In genomic region chr2:219497495-219498279, GRCh38 we compare ENCODE assay signal across 8 cellular contexts. TPM values are rescaled to one million over a fixed set of nuclear protein-coding genes. Genes with fewer than 3 reads are reported as not detected.
DNase-seq lines count a peak whose midpoint lies in the region; ATAC-seq and TF ChIP-seq lines count a peak whose summit lies in the region.

No MANE protein-coding gene starts in this region.

- TF ChIP-seq CTCF in progenitor cell of endocrine pancreas (IDR thresholded peaks at IDR 0.05; ENCODE audit: unreplicated experiment), result no peak

- H3K36me3 Mint-ChIP-seq in progenitor cell of endocrine pancreas (ENCODE audit: insufficient read depth), result no peaks in the 10 kb centered on the region

- intact Hi-C loops in left ventricle myocardium superior (cut with micrococcal nuclease), result no loop called here

- peaks cover 55% of the 10 kb centered on the region for H3K27me3 Mint-ChIP-seq in progenitor cell of endocrine pancreas

- peaks cover 16% of the 10 kb centered on the region for H3K4me1 Mint-ChIP-seq in progenitor cell of endocrine pancreas (ENCODE audit: low read depth)

- peak overlapping the region; percentile 67 for H3K27ac ChIP-seq in angular gyrus (ENCODE audit: low read depth, low read length)

- no peaks in the 10 kb centered on the region for H3K9me3 Mint-ChIP-seq in progenitor cell of endocrine pancreas (ENCODE audit: low read depth)

- H3K4me3 Mint-ChIP-seq in progenitor cell of endocrine pancreas (ENCODE audit: low read depth), result peak overlapping the region; percentile 83

- ATAC-seq in HG02678 (IDR thresholded peaks at IDR 0.05; ENCODE audit: unreplicated experiment) (peak; percentile 21), left ventricle myocardium superior (peak; percentile 86)

- peak; percentile 54 for DNase-seq in DMS 273 (lab: John Stamatoyannopoulos, UW; ENCODE audit: unreplicated experiment)
- no peak for DNase-seq in DMS 273 treated with DMSO at 0.1 percent for 48 hours (lab: John Stamatoyannopoulos, UW)
- peak; percentile 47 for DNase-seq in NOMO-1 treated with dmso at 0.1 percent for 144 hours (lab: John Stamatoyannopoulos, UW; ENCODE audit: unreplicated experiment)
- DNase-seq in left ventricle myocardium superior, result peak; percentile 97
- peak; percentile 42 for DNase-seq in progenitor cell of endocrine pancreas (ENCODE audit: low spot score, unreplicated experiment)
- no peak for DNase-seq in NAMALWA (ENCODE audit: low spot score)

- H3K27ac Mint-ChIP-seq in progenitor cell of endocrine pancreas, result peak overlapping the region; percentile 22

RNA-seq across cellular contexts. Expression of gene GMPPA, which starts 1.0 kb away (rescaled TPM):
- total RNA-seq in left ventricle myocardium superior (21.6 TPM), progenitor cell of endocrine pancreas (35.8 and 37.4 TPM in 2 replicates)

RNA-seq across cellular contexts. Expression of gene ASIC4, which starts 16.6 kb away (rescaled TPM):
- not detected for total RNA-seq in left ventricle myocardium superior
- 3.4 and 5.1 TPM in 2 replicates for total RNA-seq in progenitor cell of endocrine pancreas

RNA-seq across cellular contexts. Expression of gene CHPF, which starts 45.9 kb away (rescaled TPM):
- total RNA-seq in left ventricle myocardium superior (93.1 TPM), progenitor cell of endocrine pancreas (49.1 and 51.1 TPM in 2 replicates)

RNA-seq across cellular contexts. Expression of gene TMEM198, which starts 46.1 kb away (rescaled TPM):
- total RNA-seq in left ventricle myocardium superior (1.7 TPM), progenitor cell of endocrine pancreas (8.2 and 9.7 TPM in 2 replicates)

Comparison
In these comparisons a context has a peak if more than half of its experiments do, and no peak if none do; other contexts are left out.
1. DNase-seq: peak in DMS 273 (single experiment), NOMO-1 treated with dmso at 0.1 percent for 144 hours (single experiment), left ventricle myocardium superior (single experiment) and progenitor cell of endocrine pancreas (single experiment); none in DMS 273 treated with DMSO at 0.1 percent for 48 hours (single experiment) and NAMALWA (single experiment).